36 cellular contexts compared by ENCODE assay signal in the genomic region with DNA sequence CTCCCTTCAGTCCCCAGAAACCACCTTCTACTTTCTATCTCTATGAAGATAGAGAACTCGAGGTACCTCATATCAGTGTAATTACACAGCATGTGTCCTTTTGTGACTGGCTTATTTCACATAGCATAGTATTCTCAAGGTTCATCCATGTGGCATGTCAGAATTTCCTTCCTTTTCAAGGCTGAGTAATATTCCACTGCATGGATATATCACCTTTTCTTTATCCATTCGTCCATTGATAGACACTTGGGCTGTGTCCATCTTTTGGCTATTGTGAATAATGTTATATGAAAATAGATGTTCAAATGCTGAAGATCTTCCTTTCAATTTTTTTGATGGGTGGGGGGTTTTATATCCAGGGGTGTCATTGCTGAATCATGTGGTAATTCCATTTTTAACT.
"Had no signal": no experiment of that assay in that cellular context is flagged by ENCODE, and none has a peak within 500 bp of the region (broad histone marks: within the 10 kb centered on the region; RNA-seq: fewer than 3 reads in every experiment).

No MANE protein-coding gene starts in this region.

- H3K9me3 ChIP-seq: MG63 had no signal

- DNase-seq: Karpas-422, Kasumi-1, MG63, MM.1S, MV-4-11, NCI-H1048, NCI-H1092, NCI-H1092 treated with DMSO at 0.1 percent for 48 hours, NCI-H1105, NCI-H1105 treated with DMSO at 0.1 percent for 48 hours, NCI-H1417, NCI-H1417 treated with DMSO at 0.1 percent for 48 hours, NCI-H1436, NCI-H1436 treated with DMSO at 0.1 percent for 48 hours, NCI-H146, NCI-H1694, NCI-H1694 treated with DMSO at 0.1 percent for 48 hours, NCI-H187, NCI-H187 treated with DMSO at 0.1 percent for 48 hours, NCI-H1930, NCI-H2029, NCI-H2029 treated with DMSO at 0.1 percent for 48 hours, NCI-H2081, NCI-H2081 treated with DMSO at 0.1 percent for 48 hours, NCI-H2107, NCI-H2171, NCI-H2171 treated with DMSO at 0.1 percent for 48 hours, NCI-H2227 treated with DMSO at 0.1 percent for 48 hours, NCI-H226, NCI-H345, NCI-H446, NCI-H446 treated with DMSO at 0.1 percent for 48 hours, NCI-H510A, NCI-H510A treated with DMSO at 0.1 percent for 48 hours, NCI-H524, NCI-H524 treated with DMSO at 0.1 percent for 48 hours had no signal

- H3K27me3 ChIP-seq: MG63 had no signal

- H3K4me3 ChIP-seq: MG63 had no signal

- H3K36me3 ChIP-seq: MG63 had no signal
